In the genomic region with DNA sequence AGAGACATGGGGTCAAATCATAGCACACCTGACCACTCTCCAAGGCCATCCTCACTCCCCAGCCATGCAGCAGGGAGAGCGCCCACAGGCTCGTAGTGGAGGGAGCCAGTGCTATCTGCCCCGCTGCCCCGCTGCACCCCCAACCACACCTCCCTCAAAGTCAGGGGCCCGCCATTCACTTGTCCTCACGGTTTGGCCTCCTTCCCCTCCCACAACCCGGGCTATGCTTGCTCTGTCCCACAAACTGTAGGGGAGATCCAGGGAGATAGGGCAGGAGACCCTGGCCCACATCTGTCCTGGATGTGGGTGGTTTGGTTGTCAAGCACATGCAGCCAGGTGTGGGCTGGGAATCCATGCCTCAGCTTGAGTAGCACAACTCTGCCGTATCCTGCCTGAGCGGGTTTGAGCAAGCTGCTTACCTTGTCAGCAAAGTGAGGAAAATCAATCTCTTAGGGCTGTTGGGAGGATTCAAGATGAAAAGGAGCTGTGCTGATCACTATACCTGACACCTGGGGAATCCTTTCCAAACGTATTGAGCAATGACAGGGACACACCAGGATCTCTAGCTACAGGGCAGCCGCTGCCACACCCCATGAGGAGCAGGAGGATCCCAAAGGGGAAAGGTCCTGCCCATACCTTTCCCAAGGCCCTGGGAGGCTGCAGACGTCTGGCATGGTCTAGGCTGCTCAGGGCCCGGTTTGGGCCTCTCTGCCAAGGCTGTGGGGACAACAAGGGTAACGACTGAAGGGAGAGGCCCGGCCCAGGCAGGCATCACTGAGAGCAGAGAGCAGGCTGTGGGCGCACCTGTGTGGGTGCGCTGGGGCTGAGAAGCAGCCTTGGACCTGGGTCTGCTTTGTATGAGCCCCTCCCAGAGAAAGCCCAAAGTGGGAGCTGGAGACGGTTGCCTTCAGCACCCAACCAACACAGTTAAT, we compare ENCODE assay signal across 15 cellular contexts. TPM values are rescaled to one million over a fixed set of nuclear protein-coding genes. Genes with fewer than 3 reads are reported as not detected.
DNase-seq lines count a peak whose midpoint lies in the region; ATAC-seq and TF ChIP-seq lines count a peak whose summit lies in the region.
"Had no signal": no experiment of that assay in that cellular context is flagged by ENCODE, and none has a peak within 500 bp of the region (broad histone marks: within the 10 kb centered on the region; RNA-seq: fewer than 3 reads in every experiment).

No MANE protein-coding gene starts in this region.

- no peaks in the 10 kb centered on the region for H3F3A ChIP-seq in neural progenitor cell (ENCODE audit: low read depth)

- H3K27me3 Mint-ChIP-seq in endodermal cell (ENCODE audit: insufficient read depth) (peaks cover 12% of the 10 kb centered on the region), neural progenitor cell (ENCODE audit: insufficient read depth, low read depth) (peaks cover 12% of the 10 kb centered on the region)

- H3K4me2 ChIP-seq in neural progenitor cell, result no peak overlapping the region

- 86 to 87% methylated on average over 7 to 18 of the region's 18 CpGs for WGBS in endodermal cell (ENCODE audit: insufficient coverage in 1 of 2, insufficient read length in 1 of 2), 2 experiments
- 54% methylated on average over 8 of the region's 18 CpGs for WGBS in suprapubic skin

- no peak overlapping the region for H3K4me3 ChIP-seq in endodermal cell (ENCODE audit: low read length)
- no peak overlapping the region for H3K4me3 ChIP-seq in suprapubic skin
- H3K4me3 ChIP-seq in neural progenitor cell, result no peak overlapping the region

- H3K79me2 ChIP-seq in neural progenitor cell (ENCODE audit: low read depth), result no peaks in the 10 kb centered on the region

- no peaks in the 10 kb centered on the region for H3K4me1 ChIP-seq in endodermal cell (ENCODE audit: control insufficient read depth, insufficient read depth, low read length)
- peaks cover 34% of the 10 kb centered on the region for H3K4me1 ChIP-seq in suprapubic skin
- H3K4me1 ChIP-seq in neural progenitor cell, result no peaks in the 10 kb centered on the region

- H3K27me3 ChIP-seq in endodermal cell (ENCODE audit: control insufficient read depth, insufficient read depth, low read length, poor library complexity, severe bottlenecking) (no peaks in the 10 kb centered on the region), suprapubic skin (no peaks in the 10 kb centered on the region), neural progenitor cell (peaks cover 5% of the 10 kb centered on the region)

- TF ChIP-seq CTCF in endodermal cell (conservative IDR thresholded peaks at IDR 0.05) (no peak), suprapubic skin (IDR thresholded peaks at IDR 0.05) (no peak), neural progenitor cell (IDR thresholded peaks at IDR 0.05) (no peak)

- no peak for TF ChIP-seq EP300 in suprapubic skin (IDR thresholded peaks at IDR 0.05)

- H3K27ac ChIP-seq in endodermal cell (ENCODE audit: low read depth, low read length), result no peak overlapping the region
- H3K27ac ChIP-seq in suprapubic skin, result peak overlapping the region; percentile 12
- no peak overlapping the region for H3K27ac ChIP-seq in neural progenitor cell

- H3K27ac Mint-ChIP-seq in endodermal cell (no peak overlapping the region), neural progenitor cell (no peak overlapping the region)

- H4K20me1 ChIP-seq in neural progenitor cell (ENCODE audit: low read depth), result no peaks in the 10 kb centered on the region

- intact Hi-C loops in left ventricle myocardium superior (cut with micrococcal nuclease), result no loop called here

- no peaks in the 10 kb centered on the region for H3K9me3 ChIP-seq in endodermal cell (ENCODE audit: control insufficient read depth, low read length)
- no peaks in the 10 kb centered on the region for H3K9me3 ChIP-seq in suprapubic skin
- H3K9me3 ChIP-seq in neural progenitor cell (ENCODE audit: low read depth), result no peaks in the 10 kb centered on the region

- H3K9me3 Mint-ChIP-seq in endodermal cell (no peaks in the 10 kb centered on the region), neural progenitor cell (peaks cover 12% of the 10 kb centered on the region)

- TF ChIP-seq POLR2A in suprapubic skin (IDR thresholded peaks at IDR 0.05), result no peak

- no peak overlapping the region for H2AFZ ChIP-seq in neural progenitor cell (replicated peaks)

- H3K9ac ChIP-seq in endodermal cell (ENCODE audit: extremely low read depth, low read length, poor library complexity, severe bottlenecking) (no peak overlapping the region), neural progenitor cell (no peak overlapping the region)

- H3K4me1 Mint-ChIP-seq in endodermal cell, result no peaks in the 10 kb centered on the region
- H3K4me1 Mint-ChIP-seq in neural progenitor cell, result peaks cover 22% of the 10 kb centered on the region

- H3K36me3 Mint-ChIP-seq in endodermal cell (ENCODE audit: low read depth) (peaks cover 3% of the 10 kb centered on the region), neural progenitor cell (no peaks in the 10 kb centered on the region)

- DNase-seq in NCI-H2171 treated with DMSO at 0.1 percent for 48 hours (lab: John Stamatoyannopoulos, UW), result peak; percentile 49
- no peak for DNase-seq in NCI-H2171 (lab: John Stamatoyannopoulos, UW)
- DNase-seq in endodermal cell, result peak; percentile 38
- DNase-seq in left ventricle myocardium superior, result no peak
- DNase-seq in suprapubic skin (ENCODE audit: low spot score in 2 of 2), result no peak
- DNase-seq in neural progenitor cell (ENCODE audit: low spot score), result no peak
- DNase-seq in NCI-H526 (lab: John Stamatoyannopoulos, UW), result no peak
- DNase-seq: HCEC 1CT, Kasumi-1, NCI-H1436, NCI-H2029 treated with DMSO at 0.1 percent for 48 hours, NCI-H226, NCI-H526 treated with DMSO at 0.1 percent for 48 hours had no signal

- H3K36me3 ChIP-seq in endodermal cell (ENCODE audit: control insufficient read depth, insufficient read depth, low read length), result no peaks in the 10 kb centered on the region
- H3K36me3 ChIP-seq in suprapubic skin, result no peaks in the 10 kb centered on the region
- H3K36me3 ChIP-seq in neural progenitor cell, result no peaks in the 10 kb centered on the region

- peak; percentile 27 for ATAC-seq in left ventricle myocardium superior
- no peak for ATAC-seq in HG03469 (IDR thresholded peaks at IDR 0.05; ENCODE audit: unreplicated experiment)

- H3K4me3 Mint-ChIP-seq in endodermal cell (no peak overlapping the region), neural progenitor cell (no peak overlapping the region)

RNA-seq across cellular contexts. Expression of a gene that starts 23.3 kb away (rescaled TPM):
- total RNA-seq in endodermal cell (1 to 10 TPM in 1 of 2 donors, under 1 TPM in 1; 0.60 to 1.1 TPM), left ventricle myocardium superior (7.2 TPM), suprapubic skin (under 1 TPM in 2 of 4 donors, not detected in 2; 0.26 to 0.36 TPM), neural progenitor cell (ENCODE audit: low replicate concordance) (0.03 TPM in 1 of 2 replicates, not detected in the other)
- 0.64 TPM for polyA plus RNA-seq in endodermal cell (2013, experiment 1 of 2)
- 1.2 TPM for polyA plus RNA-seq in endodermal cell (2013, experiment 2 of 2)

RNA-seq across cellular contexts. Expression of a gene that starts 28.2 kb away (rescaled TPM):
- total RNA-seq in endodermal cell (not detected), left ventricle myocardium superior (not detected), suprapubic skin (10 to 100 TPM; 19.2 to 32.9 (median 21.0) TPM), neural progenitor cell (ENCODE audit: low replicate concordance) (not detected in 2 replicates)
- not detected for polyA plus RNA-seq in endodermal cell (2013, experiment 1 of 2)
- 0.12 TPM for polyA plus RNA-seq in endodermal cell (2013, experiment 2 of 2)
- total RNA-seq: A172 had no signal

RNA-seq across cellular contexts. Expression of a gene that starts 47.4 kb away (rescaled TPM):
- total RNA-seq in endodermal cell (not detected), left ventricle myocardium superior (0.07 TPM), suprapubic skin (1 to 10 TPM in 1 of 4 donors, under 1 TPM in 1, not detected in 2; 0.18 to 3.0 TPM), neural progenitor cell (ENCODE audit: low replicate concordance) (0.03 and 0.41 TPM in 2 replicates)
- polyA plus RNA-seq in endodermal cell (2013, experiment 1 of 2), result 0.36 TPM
- polyA plus RNA-seq in endodermal cell (2013, experiment 2 of 2), result not detected
- total RNA-seq: A172 had no signal

Comparison
In these comparisons a context has a peak if more than half of its experiments do, and no peak if none do; other contexts are left out.
1. DNase-seq: peak in NCI-H2171 treated with DMSO at 0.1 percent for 48 hours (single experiment) and endodermal cell (single experiment); none in NCI-H2171 (single experiment), left ventricle myocardium superior (single experiment), suprapubic skin (0 of 2), neural progenitor cell (single experiment) and NCI-H526 (0 of 2).
2. RNA of a gene that starts 28.2 kb away (total RNA-seq): 19.2 to 32.9 TPM in suprapubic skin; not detected in endodermal cell, not detected in left ventricle myocardium superior (single experiment) and not detected in neural progenitor cell; every median in the first group is over 10 times any median in the second.